Comparison of ENCODE assay signal across 1 cellular context in genomic region chr1:54619749-54620148, GRCh38.
TF ChIP-seq lines count a peak whose summit lies in the region.

No MANE protein-coding gene starts in this region.

TF ChIP-seq in WTC11, 78 proteins besides CTCF, POLR2A, EP300 and RAD21 (continued from another document):
- no peak for TF ChIP-seq CDX4 (CRISPR knock-in tag; IDR thresholded peaks at IDR 0.05; ENCODE audit: borderline replicate concordance)
